In genomic region chr11:618856-619624, GRCh38 we compare ENCODE assay signal across 1 cellular context.
TF ChIP-seq lines count a peak whose summit lies in the region.

No MANE protein-coding gene starts in this region.

TF ChIP-seq in K562, 482 proteins besides CTCF, POLR2A, EP300 and RAD21:
- TF ChIP-seq PTRF (tag; IDR thresholded peaks at IDR 0.05) (no peak), RBM22 (IDR thresholded peaks at IDR 0.05; ENCODE audit: low read depth, low read length, poor library complexity, severe bottlenecking) (peak; percentile 67), RNF2 (IDR thresholded peaks at IDR 0.05) (no peak), JUND (IDR thresholded peaks at IDR 0.05; ENCODE audit: borderline replicate concordance, low read depth, low read length) (no peak), JUND (tag; IDR thresholded peaks at IDR 0.05; ENCODE audit: borderline replicate concordance, low read depth, low read length) (no peak), POLR2G (IDR thresholded peaks at IDR 0.05; ENCODE audit: low read depth, low read length) (peak; percentile 57), THRA (IDR thresholded peaks at IDR 0.05) (no peak), ZBTB8A (IDR thresholded peaks at IDR 0.05; ENCODE audit: partially characterized antibody) (no peak)
